Comparison of ENCODE assay signal across 8 cellular contexts in the genomic region with DNA sequence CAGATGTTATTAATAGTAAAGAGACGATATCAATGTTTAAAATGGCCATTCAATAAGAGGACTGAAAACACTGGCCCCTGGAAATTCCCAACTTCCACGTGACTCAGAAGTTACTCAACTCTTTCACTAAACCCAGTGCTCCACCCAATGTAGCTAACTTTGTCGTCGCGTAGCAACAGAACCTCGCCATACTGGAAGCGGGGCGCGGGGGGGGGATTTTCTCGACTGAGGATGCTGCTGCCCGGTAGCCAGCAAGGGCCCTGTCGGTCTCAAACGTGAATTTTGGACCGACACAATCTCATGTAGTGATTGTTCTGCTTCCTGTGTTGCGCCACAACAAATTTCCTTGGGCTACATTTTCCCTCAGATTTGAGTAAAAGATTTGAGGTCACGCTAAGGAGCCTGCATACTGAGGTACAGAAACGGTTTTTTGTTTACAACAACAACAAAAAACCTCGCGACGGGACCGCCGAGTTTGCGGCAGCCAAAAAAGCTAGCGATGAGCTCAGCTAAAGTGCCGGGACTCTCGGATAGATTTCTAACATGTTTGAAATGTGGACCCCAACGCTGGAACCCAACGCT. TPM values are rescaled to one million over a fixed set of nuclear protein-coding genes. Genes with fewer than 3 reads are reported as not detected.
DNase-seq lines count a peak whose midpoint lies in the region; ATAC-seq and TF ChIP-seq lines count a peak whose summit lies in the region.

No MANE protein-coding gene starts in this region.

- H3K27ac ChIP-seq in CD4-positive, alpha-beta memory T cell (ENCODE audit: low read depth, low read length) = peak overlapping the region; percentile 100
- H3K27ac ChIP-seq in neutrophil = peak overlapping the region; percentile 95
- H3K27ac ChIP-seq in substantia nigra (ENCODE audit: low read depth, low read length, poor library complexity, severe bottlenecking) = peak overlapping the region; percentile 100

- no peaks in the 10 kb centered on the region for H3K9me3 Mint-ChIP-seq in CD4-positive, alpha-beta memory T cell
- no peaks in the 10 kb centered on the region for H3K9me3 Mint-ChIP-seq in activated naive CD4-positive, alpha-beta T cell treated with anti-CD3 and anti-CD28 coated beads, Interleukin-2, amount 10 ng/mL, durations not matched to agents 7 days and 5 days

- no peak for TF ChIP-seq EP300 in Ishikawa (IDR thresholded peaks at IDR 0.05; ENCODE audit: borderline replicate concordance)

- DNase-seq in CD4-positive, alpha-beta memory T cell = peak; percentile 87 to 98 (median 89)
- peak; percentile 23 for DNase-seq in SK-N-DZ (ENCODE audit: low spot score)
- peak; percentile 85 for DNase-seq in activated naive CD4-positive, alpha-beta T cell treated with anti-CD3 and anti-CD28 coated beads, Interleukin-2, amount 10 ng/mL, durations not matched to agents 7 days and 5 days
- peak; percentile 43 for DNase-seq in germinal center (ENCODE audit: low spot score)
- peak in 40 of 49 donors; percentile 13 to 75 (median 54) for DNase-seq in substantia nigra (lab: John Stamatoyannopoulos, UW)

- ATAC-seq in GM21423 (IDR thresholded peaks at IDR 0.05; ENCODE audit: unreplicated experiment) = peak; percentile 27

- H3K27me3 Mint-ChIP-seq in CD4-positive, alpha-beta memory T cell = peaks cover 0 to 4% of the 10 kb centered on the region in 2 donors
- H3K27me3 Mint-ChIP-seq in activated naive CD4-positive, alpha-beta T cell treated with anti-CD3 and anti-CD28 coated beads, Interleukin-2, amount 10 ng/mL, durations not matched to agents 7 days and 5 days = peaks cover 15% of the 10 kb centered on the region

- peaks cover 5 to 23% of the 10 kb centered on the region in 2 donors for H3K36me3 Mint-ChIP-seq in CD4-positive, alpha-beta memory T cell
- H3K36me3 Mint-ChIP-seq in activated naive CD4-positive, alpha-beta T cell treated with anti-CD3 and anti-CD28 coated beads, Interleukin-2, amount 10 ng/mL, durations not matched to agents 7 days and 5 days = peaks cover 13% of the 10 kb centered on the region

- intact Hi-C loops in CD4-positive, alpha-beta memory T cell (cut with micrococcal nuclease) = loop anchor here (1.0 to 10.0 kb wide), 10 partner anchors 86 to 1476 kb away; a partner anchor contains a TSS

- POLR2A ChIA-PET in CD4-positive, alpha-beta memory T cell (lab: Charles Lee; ENCODE audit: partially characterized antibody) = interaction anchor here (0.6 to 3.9 kb wide), 39 partner anchors 9 to 537 kb away, joined by 3 to 55 read pairs (median 5); a partner anchor contains a TSS

- H3K27me3 ChIP-seq in CD4-positive, alpha-beta memory T cell (ENCODE audit: insufficient read depth, low read length) = no peaks in the 10 kb centered on the region
- peaks cover 8% of the 10 kb centered on the region for H3K27me3 ChIP-seq in neutrophil

- TF ChIP-seq RAD21 in Ishikawa (IDR thresholded peaks at IDR 0.05; ENCODE audit: low read depth) = no peak

- H3K4me1 Mint-ChIP-seq in CD4-positive, alpha-beta memory T cell = peaks cover 9 to 40% (median 20%) of the 10 kb centered on the region in 4 donors
- peaks cover 39% of the 10 kb centered on the region for H3K4me1 Mint-ChIP-seq in activated naive CD4-positive, alpha-beta T cell treated with anti-CD3 and anti-CD28 coated beads, Interleukin-2, amount 10 ng/mL, durations not matched to agents 7 days and 5 days

- peak; percentile 9 for TF ChIP-seq CTCF in neutrophil (IDR thresholded peaks at IDR 0.05)

- peak overlapping the region; percentile 99 to 100 (median 100) for H3K27ac Mint-ChIP-seq in CD4-positive, alpha-beta memory T cell
- peak overlapping the region; percentile 98 for H3K27ac Mint-ChIP-seq in activated naive CD4-positive, alpha-beta T cell treated with anti-CD3 and anti-CD28 coated beads, Interleukin-2, amount 10 ng/mL, durations not matched to agents 7 days and 5 days

- CTCF ChIA-PET in CD4-positive, alpha-beta memory T cell (lab: Charles Lee; ENCODE audit: partially characterized antibody) = interaction anchor here (0.9 to 5.4 kb wide), 13 partner anchors 10 to 232 kb away, joined by 3 to 59 read pairs (median 6); a partner anchor contains a TSS
- CTCF ChIA-PET in activated naive CD4-positive, alpha-beta T cell treated with anti-CD3 and anti-CD28 coated beads, Interleukin-2, amount 10 ng/mL, durations not matched to agents 7 days and 5 days (lab: Charles Lee) = interaction anchor here (0.5 to 8.4 kb wide), 10 partner anchors 18 to 407 kb away, joined by 3 to 76 read pairs (median 4); no protein-coding TSS in a partner anchor

- H3K4me3 ChIP-seq in CD4-positive, alpha-beta memory T cell (ENCODE audit: low read length in 2 of 2) = peak overlapping the region; percentile 78 to 80
- peak overlapping the region; percentile 75 to 95 for H3K4me3 ChIP-seq in neutrophil (ENCODE audit: low read depth in 1 of 2, low read length in 1 of 2)

- peaks cover 21% of the 10 kb centered on the region for H3K4me1 ChIP-seq in CD4-positive, alpha-beta memory T cell (ENCODE audit: insufficient read depth, low read length)
- H3K4me1 ChIP-seq in neutrophil (ENCODE audit: control insufficient read depth in 1 of 2, insufficient read depth in 1 of 2, low read depth in 1 of 2, low read length in 1 of 2) = peaks cover 6 to 18% of the 10 kb centered on the region in 2 experiments

- H3K36me3 ChIP-seq in CD4-positive, alpha-beta memory T cell (ENCODE audit: insufficient read depth, low read length) = no peaks in the 10 kb centered on the region
- no peaks in the 10 kb centered on the region for H3K36me3 ChIP-seq in neutrophil

- no peaks in the 10 kb centered on the region for H3K9me3 ChIP-seq in CD4-positive, alpha-beta memory T cell (ENCODE audit: control insufficient read depth in 1 of 2, low read length in 2 of 2)
- no peaks in the 10 kb centered on the region for H3K9me3 ChIP-seq in neutrophil

- H3K4me3 Mint-ChIP-seq in CD4-positive, alpha-beta memory T cell = peak overlapping the region; percentile 94 to 98 (median 96)
- peak overlapping the region; percentile 82 for H3K4me3 Mint-ChIP-seq in activated naive CD4-positive, alpha-beta T cell treated with anti-CD3 and anti-CD28 coated beads, Interleukin-2, amount 10 ng/mL, durations not matched to agents 7 days and 5 days

TF ChIP-seq in Ishikawa, 13 proteins besides CTCF, POLR2A, EP300 and RAD21:
- TF ChIP-seq YY1 (IDR thresholded peaks at IDR 0.05; ENCODE audit: low read depth) (0 out of 2 replicates have a peak, but pooled peaks have one; percentile 67), NFIC (IDR thresholded peaks at IDR 0.05) (no peak), TCF12 (IDR thresholded peaks at IDR 0.05; ENCODE audit: low read depth) (no peak), CREB1 (IDR thresholded peaks at IDR 0.05; ENCODE audit: low read depth) (no peak), EGR1 (IDR thresholded peaks at IDR 0.05) (no peak), TEAD4 (IDR thresholded peaks at IDR 0.05) (peak; percentile 8; the same call in 1 of the 2 replicates), FOXM1 (IDR thresholded peaks at IDR 0.05; ENCODE audit: borderline replicate concordance, low read depth) (no peak), TAF1 (IDR thresholded peaks at IDR 0.05; ENCODE audit: low read depth) (no peak), CEBPB (IDR thresholded peaks at IDR 0.05) (peak; percentile 94), ZBTB7A (IDR thresholded peaks at IDR 0.05; ENCODE audit: low read depth) (no peak; the same call in 1 of the 2 replicates)
- TF ChIP-seq, protein P1, sequence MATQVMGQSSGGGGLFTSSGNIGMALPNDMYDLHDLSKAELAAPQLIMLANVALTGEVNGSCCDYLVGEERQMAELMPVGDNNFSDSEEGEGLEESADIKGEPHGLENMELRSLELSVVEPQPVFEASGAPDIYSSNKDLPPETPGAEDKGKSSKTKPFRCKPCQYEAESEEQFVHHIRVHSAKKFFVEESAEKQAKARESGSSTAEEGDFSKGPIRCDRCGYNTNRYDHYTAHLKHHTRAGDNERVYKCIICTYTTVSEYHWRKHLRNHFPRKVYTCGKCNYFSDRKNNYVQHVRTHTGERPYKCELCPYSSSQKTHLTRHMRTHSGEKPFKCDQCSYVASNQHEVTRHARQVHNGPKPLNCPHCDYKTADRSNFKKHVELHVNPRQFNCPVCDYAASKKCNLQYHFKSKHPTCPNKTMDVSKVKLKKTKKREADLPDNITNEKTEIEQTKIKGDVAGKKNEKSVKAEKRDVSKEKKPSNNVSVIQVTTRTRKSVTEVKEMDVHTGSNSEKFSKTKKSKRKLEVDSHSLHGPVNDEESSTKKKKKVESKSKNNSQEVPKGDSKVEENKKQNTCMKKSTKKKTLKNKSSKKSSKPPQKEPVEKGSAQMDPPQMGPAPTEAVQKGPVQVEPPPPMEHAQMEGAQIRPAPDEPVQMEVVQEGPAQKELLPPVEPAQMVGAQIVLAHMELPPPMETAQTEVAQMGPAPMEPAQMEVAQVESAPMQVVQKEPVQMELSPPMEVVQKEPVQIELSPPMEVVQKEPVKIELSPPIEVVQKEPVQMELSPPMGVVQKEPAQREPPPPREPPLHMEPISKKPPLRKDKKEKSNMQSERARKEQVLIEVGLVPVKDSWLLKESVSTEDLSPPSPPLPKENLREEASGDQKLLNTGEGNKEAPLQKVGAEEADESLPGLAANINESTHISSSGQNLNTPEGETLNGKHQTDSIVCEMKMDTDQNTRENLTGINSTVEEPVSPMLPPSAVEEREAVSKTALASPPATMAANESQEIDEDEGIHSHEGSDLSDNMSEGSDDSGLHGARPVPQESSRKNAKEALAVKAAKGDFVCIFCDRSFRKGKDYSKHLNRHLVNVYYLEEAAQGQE (IDR thresholded peaks at IDR 0.05; ENCODE audit: low read depth) = no peak
- TF ChIP-seq, protein P2, sequence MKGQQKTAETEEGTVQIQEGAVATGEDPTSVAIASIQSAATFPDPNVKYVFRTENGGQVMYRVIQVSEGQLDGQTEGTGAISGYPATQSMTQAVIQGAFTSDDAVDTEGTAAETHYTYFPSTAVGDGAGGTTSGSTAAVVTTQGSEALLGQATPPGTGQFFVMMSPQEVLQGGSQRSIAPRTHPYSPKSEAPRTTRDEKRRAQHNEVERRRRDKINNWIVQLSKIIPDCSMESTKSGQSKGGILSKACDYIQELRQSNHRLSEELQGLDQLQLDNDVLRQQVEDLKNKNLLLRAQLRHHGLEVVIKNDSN (IDR thresholded peaks at IDR 0.05) = peak; percentile 88
- TF ChIP-seq, protein P3, sequence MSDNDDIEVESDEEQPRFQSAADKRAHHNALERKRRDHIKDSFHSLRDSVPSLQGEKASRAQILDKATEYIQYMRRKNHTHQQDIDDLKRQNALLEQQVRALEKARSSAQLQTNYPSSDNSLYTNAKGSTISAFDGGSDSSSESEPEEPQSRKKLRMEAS (IDR thresholded peaks at IDR 0.05) = peak; percentile 70

RNA-seq across cellular contexts. Expression of a gene that starts 1.0 kb away (rescaled TPM):
- total RNA-seq in CD4-positive, alpha-beta memory T cell = 10 to 100 TPM; 12.2 to 12.4 TPM
- polyA plus RNA-seq in CD4-positive, alpha-beta memory T cell = 10 to 100 TPM; 10.0 to 15.8 TPM
- 13.6 and 14.5 TPM in 2 replicates for polyA plus RNA-seq in SK-N-DZ (2014; cell fraction: cytosol; rRNA removed)
- 7.4 and 10.7 TPM in 2 replicates for polyA plus RNA-seq in SK-N-DZ (2014; cell fraction: nucleus; rRNA removed)

RNA-seq across cellular contexts. Expression of a gene that starts 35.3 kb away (rescaled TPM):
- not detected for total RNA-seq in CD4-positive, alpha-beta memory T cell
- polyA plus RNA-seq in CD4-positive, alpha-beta memory T cell = not detected
- polyA plus RNA-seq in SK-N-DZ (2014; cell fraction: cytosol; rRNA removed) = not detected in 2 replicates
- 0.38 and 0.46 TPM in 2 replicates for polyA plus RNA-seq in SK-N-DZ (2014; cell fraction: nucleus; rRNA removed)

Comparison
In these comparisons a context has a peak if more than half of its experiments do, and no peak if none do; other contexts are left out.
1. Peak in every context shown above with its lines: DNase-seq, ATAC-seq, H3K4me3 ChIP-seq and H3K27ac ChIP-seq.
2. DNase-seq: peak in every context shown above with its lines; median percentile 89 in CD4-positive, alpha-beta memory T cell; 85 in activated naive CD4-positive, alpha-beta T cell treated with anti-CD3 and anti-CD28 coated beads, Interleukin-2, amount 10 ng/mL, durations not matched to agents 7 days and 5 days; 54 in substantia nigra; 43 in germinal center; 23 in SK-N-DZ.